Comparison of ENCODE assay signal across 24 cellular contexts in the genomic region with DNA sequence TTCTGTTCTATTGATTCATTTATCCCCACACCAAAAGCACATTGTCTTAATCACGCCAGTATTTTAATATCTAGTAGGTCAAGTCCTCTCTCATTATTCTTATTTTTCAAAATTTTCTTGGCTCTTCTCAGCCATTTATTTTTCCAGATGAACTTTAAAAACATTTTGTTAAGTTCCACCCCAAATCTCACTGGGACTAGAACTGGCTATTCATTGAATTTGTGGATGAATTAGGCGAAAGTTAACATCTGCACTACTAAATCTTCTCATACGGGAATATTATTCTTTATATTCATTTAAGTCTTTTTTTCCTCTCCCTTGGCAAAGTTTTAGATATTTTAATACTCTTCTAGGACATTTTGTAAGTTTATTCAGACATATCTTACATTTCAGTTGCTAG.
DNase-seq lines count a peak whose midpoint lies in the region; ATAC-seq and TF ChIP-seq lines count a peak whose summit lies in the region.
"Had no signal": no experiment of that assay in that cellular context is flagged by ENCODE, and none has a peak within 500 bp of the region (broad histone marks: within the 10 kb centered on the region; RNA-seq: fewer than 3 reads in every experiment).

No MANE protein-coding gene starts in this region.

- H3K36me3 ChIP-seq in right lobe of liver, result no peaks in the 10 kb centered on the region
- H3K36me3 ChIP-seq: BE2C, BLaER1 had no signal

- WGBS in right lobe of liver (ENCODE audit: insufficient coverage, low coverage, low lambda C conversion rate, missing lambda C conversion rate), result 66% methylated on average over 3 of the region's 3 CpGs

- no peak for TF ChIP-seq POLR2A in right lobe of liver (IDR thresholded peaks at IDR 0.05)

- ATAC-seq in Right ventricle myocardium superior (ENCODE audit: poor library complexity), result peak; percentile 59
- peak; percentile 51 for ATAC-seq in left ventricle myocardium superior
- ATAC-seq in left cardiac atrium, result no peak
- ATAC-seq in sciatic nerve, result peak; percentile 56
- ATAC-seq in right lobe of liver, result no peak
- ATAC-seq: GM12878 had no signal

- H3K27ac ChIP-seq in right lobe of liver, result no peak overlapping the region
- H3K27ac ChIP-seq: BLaER1 had no signal

- no peaks in the 10 kb centered on the region for H3K4me1 ChIP-seq in right lobe of liver
- H3K4me1 ChIP-seq: BE2C had no signal

- DNase-seq in Right ventricle myocardium superior (no peak), cardiac septum (ENCODE audit: low spot score) (no peak), left ventricle myocardium superior (no peak), left cardiac atrium (no peak), sciatic nerve (ENCODE audit: low spot score) (no peak), right lobe of liver (no peak)
- DNase-seq in activated naive CD4-positive, alpha-beta T cell treated with anti-CD3 and anti-CD28 coated beads, Interleukin-2, amount 50 U/mL, for 16 hours, result no peak
- DNase-seq: 8988T; ACHN; BE2C; C1 segment of cervical spinal cord; CD4-positive, alpha-beta memory T cell; CD4-positive, CD25-positive, alpha-beta regulatory T cell; CD8-positive, alpha-beta memory T cell; COR-L47; DMS 273 treated with DMSO at 0.1 percent for 48 hours; DMS153; DMS53; DMS79; DND-41; EL; GDM1 had no signal

- no peaks in the 10 kb centered on the region for H3K27me3 ChIP-seq in right lobe of liver
- H3K27me3 ChIP-seq: BE2C, BLaER1 had no signal

- H3K9me3 ChIP-seq in right lobe of liver, result no peaks in the 10 kb centered on the region
- H3K9me3 ChIP-seq: BE2C had no signal

- no peak overlapping the region for H3K4me3 ChIP-seq in right lobe of liver
- H3K4me3 ChIP-seq: BLaER1, GM12878 had no signal

- TF ChIP-seq CTCF in right lobe of liver (IDR thresholded peaks at IDR 0.05), result no peak

- intact Hi-C loops in Right ventricle myocardium superior (cut with DNase I), result no loop called here
- intact Hi-C loops in cardiac septum (cut with DNase I), result no loop called here
- intact Hi-C loops in left ventricle myocardium superior (cut with micrococcal nuclease), result no loop called here
- intact Hi-C loops in left cardiac atrium (cut with DNase I), result no loop called here
- intact Hi-C loops in sciatic nerve (cut with DNase I), result no loop called here
- intact Hi-C loops in right lobe of liver (cut with DNase I), result no loop called here

Comparison
In these comparisons a context has a peak if more than half of its experiments do, and no peak if none do; other contexts are left out.
1. ATAC-seq: peak in Right ventricle myocardium superior (single experiment), left ventricle myocardium superior (single experiment) and sciatic nerve (single experiment); none in left cardiac atrium (0 of 2) and right lobe of liver (0 of 4).